In the genomic region with DNA sequence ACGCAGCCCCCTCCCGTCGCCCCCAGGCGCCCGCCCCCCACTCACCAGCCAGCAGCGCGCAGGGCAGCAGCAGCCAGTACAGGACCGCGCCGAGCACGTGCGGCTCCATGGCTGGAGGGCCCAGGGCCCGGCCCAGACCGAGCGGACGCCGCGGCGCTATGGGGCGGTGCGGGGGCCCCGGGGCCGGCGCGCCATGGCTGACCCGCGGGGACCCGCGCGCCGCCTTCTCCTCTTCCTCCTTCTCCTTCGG, we compare ENCODE assay signal across 8 cellular contexts. TPM values are rescaled to one million over a fixed set of nuclear protein-coding genes. Genes with fewer than 3 reads are reported as not detected.
DNase-seq lines count a peak whose midpoint lies in the region; ATAC-seq and TF ChIP-seq lines count a peak whose summit lies in the region.

No MANE protein-coding gene starts in this region.

- no peak overlapping the region for H4K91ac ChIP-seq in neuronal stem cell (ENCODE audit: low read depth, low read length, poor library complexity)

- H3K27me3 ChIP-seq in CD4-positive, CD25-positive, alpha-beta regulatory T cell (ENCODE audit: control insufficient read depth, insufficient read depth, low read length): no peaks in the 10 kb centered on the region
- peaks cover 0 to 46% (median 18%) of the 10 kb centered on the region in 3 experiments for H3K27me3 ChIP-seq in neuronal stem cell (ENCODE audit: control insufficient read depth in 3 of 3, insufficient read depth in 3 of 3, low read depth in 1 of 3, low read length in 3 of 3)

- ATAC-seq in CD4-positive, CD25-positive, alpha-beta regulatory T cell (ENCODE audit: low read depth in 2 of 2): no peak
- ATAC-seq in GM18519 (IDR thresholded peaks at IDR 0.05; ENCODE audit: low FRiP score, unreplicated experiment): no peak

- no peaks in the 10 kb centered on the region for H3K9me3 ChIP-seq in CD4-positive, CD25-positive, alpha-beta regulatory T cell (ENCODE audit: control insufficient read depth in 2 of 2, low read length in 2 of 2)
- no peaks in the 10 kb centered on the region for H3K9me3 ChIP-seq in neuronal stem cell (replicated peaks in 1 of 2; ENCODE audit: control insufficient read depth in 2 of 2, insufficient read depth in 1 of 2, low read depth in 1 of 2, low read length in 2 of 2)

- H2BK5ac ChIP-seq in neuronal stem cell (ENCODE audit: low read length): no peak overlapping the region

- H3K4me1 ChIP-seq in CD4-positive, CD25-positive, alpha-beta regulatory T cell (ENCODE audit: control insufficient read depth, insufficient read depth, low read length, poor library complexity, severe bottlenecking): peaks cover 52% of the 10 kb centered on the region
- peaks cover 5 to 11% of the 10 kb centered on the region in 2 donors for H3K4me1 ChIP-seq in neuronal stem cell (ENCODE audit: control insufficient read depth in 2 of 2, insufficient read depth in 1 of 2, low read depth in 1 of 2, low read length in 2 of 2)

- H3K27me3 Mint-ChIP-seq in CD4-positive, CD25-positive, alpha-beta regulatory T cell: no peaks in the 10 kb centered on the region

- DNase-seq in CD4-positive, CD25-positive, alpha-beta regulatory T cell: no peak
- DNase-seq in NB4 (ENCODE audit: low read depth) (no peak), epithelial cell of prostate (ENCODE audit: low read depth, low spot score) (no peak), neuronal stem cell (ENCODE audit: low spot score) (no peak), GF-D8 (lab: John Stamatoyannopoulos, UW) (no peak), DMS153 (lab: John Stamatoyannopoulos, UW) (no peak), NCI-H2171 (lab: John Stamatoyannopoulos, UW) (no peak)

- peak overlapping the region; percentile 85 for H3K27ac ChIP-seq in CD4-positive, CD25-positive, alpha-beta regulatory T cell (ENCODE audit: insufficient read depth, low read length, poor library complexity, severe bottlenecking)
- H3K27ac ChIP-seq in epithelial cell of prostate: peak overlapping the region; percentile 94
- H3K27ac ChIP-seq in neuronal stem cell (replicated peaks; ENCODE audit: low read length): no peak overlapping the region

- H2AFZ ChIP-seq in neuronal stem cell (ENCODE audit: low read length): peak overlapping the region; percentile 82

- no peaks in the 10 kb centered on the region for H3K36me3 Mint-ChIP-seq in CD4-positive, CD25-positive, alpha-beta regulatory T cell

- no peak overlapping the region for H3K4me3 Mint-ChIP-seq in CD4-positive, CD25-positive, alpha-beta regulatory T cell

- no peaks in the 10 kb centered on the region for H3K9me3 Mint-ChIP-seq in CD4-positive, CD25-positive, alpha-beta regulatory T cell

- no peak for TF ChIP-seq POLR2A in NB4 (IDR thresholded peaks at IDR 0.05; ENCODE audit: extremely low read depth, insufficient read length)

- peak overlapping the region; percentile 22 for H3K23ac ChIP-seq in neuronal stem cell (ENCODE audit: low read depth, low read length, poor library complexity)

- WGBS in neuronal stem cell (ENCODE audit: extremely low coverage in 2 of 2, insufficient read length in 2 of 2, insufficient replicate concordance in 1 of 2), 2 donors: no CpG with 5 or more reads among the region's 32 CpGs

- H3K4ac ChIP-seq in neuronal stem cell (ENCODE audit: low read length): peak overlapping the region; percentile 84

- H3K36me3 ChIP-seq in CD4-positive, CD25-positive, alpha-beta regulatory T cell (ENCODE audit: control insufficient read depth, insufficient read depth, low read length): no peaks in the 10 kb centered on the region
- no peaks in the 10 kb centered on the region for H3K36me3 ChIP-seq in neuronal stem cell (replicated peaks in 1 of 2; ENCODE audit: control insufficient read depth in 2 of 2, insufficient read depth in 2 of 2, low read length in 2 of 2)

- H3K4me3 ChIP-seq in CD4-positive, CD25-positive, alpha-beta regulatory T cell (ENCODE audit: low read depth, low read length): no peak overlapping the region
- H3K4me3 ChIP-seq in NB4 (ENCODE audit: low read depth, low read length) (peak overlapping the region; percentile 6), neuronal stem cell (ENCODE audit: low read length in 2 of 2) (peak overlapping the region; percentile 45 to 78)

- H2AK5ac ChIP-seq in neuronal stem cell (ENCODE audit: low read depth, low read length): peak overlapping the region; percentile 63

- TF ChIP-seq CTCF in NB4 (IDR thresholded peaks at IDR 0.05; ENCODE audit: low read depth, low read length): no peak

- H3K4me1 Mint-ChIP-seq in CD4-positive, CD25-positive, alpha-beta regulatory T cell: peaks cover 0 to 45% (median 33%) of the 10 kb centered on the region in 4 donors

- H2BK15ac ChIP-seq in neuronal stem cell (ENCODE audit: low read length): peak overlapping the region; percentile 89

- H3K18ac ChIP-seq in neuronal stem cell (ENCODE audit: low read length): peak overlapping the region; percentile 95

- H3K4me2 ChIP-seq in neuronal stem cell (ENCODE audit: insufficient read depth, low read length, poor library complexity, severe bottlenecking): peak overlapping the region; percentile 89

- H4K8ac ChIP-seq in neuronal stem cell (ENCODE audit: low read depth, low read length): no peak overlapping the region

- peak overlapping the region; percentile 71 for H3K14ac ChIP-seq in neuronal stem cell (ENCODE audit: low read length)

- H2BK12ac ChIP-seq in neuronal stem cell (ENCODE audit: low read length): no peak overlapping the region

- peak overlapping the region; percentile 44 for H3K9ac ChIP-seq in neuronal stem cell (ENCODE audit: low read depth, low read length, poor library complexity)

- H3K79me1 ChIP-seq in neuronal stem cell (ENCODE audit: low read depth, low read length): peaks cover 3% of the 10 kb centered on the region

- no peak overlapping the region for H3K27ac Mint-ChIP-seq in CD4-positive, CD25-positive, alpha-beta regulatory T cell

- H2BK120ac ChIP-seq in neuronal stem cell (ENCODE audit: low read depth, low read length): no peak overlapping the region

RNA-seq across cellular contexts. Expression of a gene that starts 0.2 kb away (rescaled TPM):
- total RNA-seq in CD4-positive, CD25-positive, alpha-beta regulatory T cell: 337 TPM
- polyA plus RNA-seq in CD4-positive, CD25-positive, alpha-beta regulatory T cell: 10 to 100 TPM; 18.1 to 23.6 (median 19.9) TPM
- 8.0 TPM for polyA plus RNA-seq in neuronal stem cell (2013, experiment 1 of 2)
- 9.2 TPM for polyA plus RNA-seq in neuronal stem cell (2013, experiment 2 of 2)

RNA-seq across cellular contexts. Expression of a gene that starts 18.8 kb away (rescaled TPM):
- total RNA-seq in CD4-positive, CD25-positive, alpha-beta regulatory T cell: 4.8 TPM
- polyA plus RNA-seq in CD4-positive, CD25-positive, alpha-beta regulatory T cell: 1 to 10 TPM in 2 of 4 donors, under 1 TPM in 2; 0.60 to 1.4 (median 1.2) TPM
- 40.6 TPM for polyA plus RNA-seq in neuronal stem cell (2013, experiment 1 of 2)
- 40.0 TPM for polyA plus RNA-seq in neuronal stem cell (2013, experiment 2 of 2)

RNA-seq across cellular contexts. Expression of a gene that starts 26.9 kb away (rescaled TPM):
- 145 TPM for total RNA-seq in CD4-positive, CD25-positive, alpha-beta regulatory T cell
- 100 to 1,000 TPM; 370 to 489 (median 443) TPM for polyA plus RNA-seq in CD4-positive, CD25-positive, alpha-beta regulatory T cell
- polyA plus RNA-seq in neuronal stem cell (2013, experiment 1 of 2): 146 TPM
- polyA plus RNA-seq in neuronal stem cell (2013, experiment 2 of 2): 150 TPM
